In genomic region chr10:30663445-30663844, GRCh38 we compare ENCODE assay signal across 8 cellular contexts.
DNase-seq lines count a peak whose midpoint lies in the region; ATAC-seq and TF ChIP-seq lines count a peak whose summit lies in the region.
"Not testable (repeated sequence)": the region's sequence is repeated elsewhere in the genome, so short reads cannot be mapped to it uniquely, and the experiment has no call there.

No MANE protein-coding gene starts in this region.

- H3K27ac Mint-ChIP-seq in memory B cell, result peak overlapping the region; percentile 39

- H2AFZ ChIP-seq in OCI-LY3 (ENCODE audit: low read depth, low read length), result not testable (repeated sequence)

- not testable (repeated sequence) for H3K9ac ChIP-seq in OCI-LY3 (ENCODE audit: low read length)

- H4K20me1 ChIP-seq in DOHH2 (ENCODE audit: control insufficient read depth, insufficient read depth, low read depth, low read length); OCI-LY3 (ENCODE audit: insufficient read depth, low read length): not testable (repeated sequence)

- not testable (repeated sequence) for H3K27me3 ChIP-seq in DOHH2 (ENCODE audit: control insufficient read depth, low read length)
- peaks cover 44% of the 10 kb centered on the region for H3K27me3 ChIP-seq in OCI-LY3 (ENCODE audit: low read depth, low read length)

- not testable (repeated sequence) for H3K9me3 ChIP-seq in DOHH2 (ENCODE audit: control insufficient read depth, insufficient read depth, low read length); OCI-LY3 (ENCODE audit: insufficient read depth, low read length)

- H3K79me2 ChIP-seq in DOHH2 (ENCODE audit: control insufficient read depth, low read length); OCI-LY3 (ENCODE audit: low read length): not testable (repeated sequence)

- H3K4me1 ChIP-seq in DOHH2 (ENCODE audit: control insufficient read depth, low read length), result peaks cover 14% of the 10 kb centered on the region
- H3K4me1 ChIP-seq in OCI-LY3 (ENCODE audit: low read length), result peaks cover 17% of the 10 kb centered on the region

- H3K36me3 ChIP-seq in DOHH2 (ENCODE audit: control insufficient read depth, low read length); OCI-LY3 (replicated peaks; ENCODE audit: low read depth, low read length): not testable (repeated sequence)

- H3K4me3 Mint-ChIP-seq in memory B cell, result peak overlapping the region; percentile 59

- H3K4me2 ChIP-seq in DOHH2 (ENCODE audit: low read length), result peak overlapping the region; percentile 21
- peak overlapping the region; percentile 77 for H3K4me2 ChIP-seq in OCI-LY3 (ENCODE audit: low read length)

- H3K27ac ChIP-seq in DOHH2 (ENCODE audit: low read depth, low read length); OCI-LY3 (ENCODE audit: low read length): not testable (repeated sequence)

- peak; percentile 88 for ATAC-seq in GM18907 (IDR thresholded peaks at IDR 0.05; ENCODE audit: unreplicated experiment)
- ATAC-seq in GM19463 (IDR thresholded peaks at IDR 0.05; ENCODE audit: unreplicated experiment), result peak; percentile 76
- peak; percentile 80 for ATAC-seq in GM21786 (IDR thresholded peaks at IDR 0.05; ENCODE audit: unreplicated experiment)
- ATAC-seq in HG02943 (IDR thresholded peaks at IDR 0.05; ENCODE audit: low read depth, unreplicated experiment), result peak; percentile 76
- ATAC-seq in HG03354 (IDR thresholded peaks at IDR 0.05; ENCODE audit: poor library complexity, severe bottlenecking, unreplicated experiment), result peak; percentile 86
- peak; percentile 96 for ATAC-seq in memory B cell (ENCODE audit: low read depth)

- peaks cover 15% of the 10 kb centered on the region for H3K4me1 Mint-ChIP-seq in memory B cell

- H3K4me3 ChIP-seq in DOHH2 (ENCODE audit: low read length), result not testable (repeated sequence)
- H3K4me3 ChIP-seq in OCI-LY3 (ENCODE audit: low read length), result peak overlapping the region; percentile 57

- H3K9me2 ChIP-seq in DOHH2 (replicated peaks; ENCODE audit: control insufficient read depth, low read length), result not testable (repeated sequence)

- H3K27me3 Mint-ChIP-seq in memory B cell, result not testable (repeated sequence)

- not testable (repeated sequence) for DNase-seq in memory B cell (ENCODE audit: low spot score in 2 of 2)

- not testable (repeated sequence) for H3F3A ChIP-seq in DOHH2 (ENCODE audit: control insufficient read depth, insufficient read depth)

- H3K9me3 Mint-ChIP-seq in memory B cell, result not testable (repeated sequence)

- not testable (repeated sequence) for TF ChIP-seq CTCF in DOHH2 (IDR thresholded peaks at IDR 0.05; ENCODE audit: low read depth, low read length, poor library complexity, severe bottlenecking); OCI-LY3 (IDR thresholded peaks at IDR 0.05; ENCODE audit: low read depth, low read length)

- not testable (repeated sequence) for H3K36me3 Mint-ChIP-seq in memory B cell
